In genomic region chr15:29826908-29827307, GRCh38 we compare ENCODE assay signal across 17 cellular contexts. TPM values are rescaled to one million over a fixed set of nuclear protein-coding genes. Genes with fewer than 3 reads are reported as not detected.
"Had no signal": no experiment of that assay in that cellular context is flagged by ENCODE, and none has a peak within 500 bp of the region (broad histone marks: within the 10 kb centered on the region; RNA-seq: fewer than 3 reads in every experiment).

No MANE protein-coding gene starts in this region.

- H3K9me3 ChIP-seq: transverse colon, uterus had no signal

- ATAC-seq: activated CD8-positive, alpha-beta T cell treated with anti-CD3 and anti-CD28 coated beads, Interleukin-2, amount 10 ng/mL, durations not matched to agents 7 days and 5 days; foreskin keratinocyte had no signal

- H3K27ac ChIP-seq: foreskin keratinocyte, transverse colon, uterus, WERI-Rb-1 had no signal

- FAIRE-seq: astrocyte, TTC549 had no signal

- H3K4me3 ChIP-seq: transverse colon, uterus had no signal

- DNase-seq: activated CD4-positive, alpha-beta T cell treated with anti-CD3 and anti-CD28 coated beads, Interleukin-2, amount 50 U/mL, for 1 hour; activated CD4-positive, CD25-positive, alpha-beta regulatory T cell treated with anti-CD3 and anti-CD28 coated beads, Interleukin-2, amount 50 U/mL, for 72 hours; activated CD8-positive, alpha-beta T cell treated with anti-CD3 and anti-CD28 coated beads, Interleukin-2, amount 10 ng/mL, durations not matched to agents 7 days and 5 days; activated naive CD8-positive, alpha-beta T cell treated with anti-CD3 and anti-CD28 coated beads for 36 hours; cerebellar nuclear complex; cortex of kidney; foreskin keratinocyte; hypothalamus; occipital lobe; stimulated activated CD4-positive, alpha-beta T cell treated with anti-CD3 and anti-CD28 coated beads, Interleukin-1b, Interleukin-23, amount 100 ng/mL, for 48 hours; substantia nigra; T-helper 1 cell; transverse colon; uterus; WERI-Rb-1 had no signal

- H3K36me3 ChIP-seq: transverse colon, uterus had no signal

- H3K27me3 ChIP-seq: foreskin keratinocyte, uterus had no signal

RNA-seq across cellular contexts. Expression of gene TJP1, which starts 4.6 kb away (rescaled TPM):
- total RNA-seq: activated CD8-positive, alpha-beta T cell treated with anti-CD3 and anti-CD28 coated beads, Interleukin-2, amount 10 ng/mL, durations not matched to agents 7 days and 5 days; activated naive CD8-positive, alpha-beta T cell treated with anti-CD3 and anti-CD28 coated beads for 36 hours had no signal
